1 cellular context compared by ENCODE assay signal in the genomic region with DNA sequence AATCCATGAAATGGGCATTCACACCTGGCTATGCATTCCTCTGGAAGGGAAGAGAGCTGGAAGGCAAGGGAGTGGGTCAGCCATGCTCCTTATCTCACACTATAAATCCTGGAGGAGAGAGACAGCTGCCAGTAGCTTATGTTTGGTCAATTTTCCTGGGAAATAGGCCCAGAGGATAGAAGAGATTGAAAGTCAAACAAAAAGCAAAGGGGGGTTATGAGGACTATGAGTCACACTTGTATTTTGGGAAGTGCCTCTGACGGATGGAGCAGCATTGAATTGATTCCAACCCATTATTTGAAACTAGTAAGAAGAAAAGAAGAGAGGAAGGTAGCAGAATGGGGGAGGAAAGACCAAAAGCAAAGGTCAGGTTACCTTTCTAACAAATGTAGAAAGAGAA.
TF ChIP-seq lines count a peak whose summit lies in the region.

No MANE protein-coding gene starts in this region.

TF ChIP-seq in SK-N-SH, 30 proteins besides CTCF, POLR2A, EP300 and RAD21 (continued from another document):
- no peak for TF ChIP-seq NFIC (IDR thresholded peaks at IDR 0.05; ENCODE audit: borderline replicate concordance)
- no peak for TF ChIP-seq IRF3 (IDR thresholded peaks at IDR 0.05; ENCODE audit: low read depth, low read length)
- no peak for TF ChIP-seq POLR2AphosphoS5 (IDR thresholded peaks at IDR 0.05; ENCODE audit: low read depth, low read length)
- no peak for TF ChIP-seq GATA2 (CRISPR knock-in tag; IDR thresholded peaks at IDR 0.05)
- TF ChIP-seq JUND (IDR thresholded peaks at IDR 0.05), result no peak
- TF ChIP-seq SMC3 (IDR thresholded peaks at IDR 0.05; ENCODE audit: low read depth, low read length), result no peak
- TF ChIP-seq FOXM1 (IDR thresholded peaks at IDR 0.05; ENCODE audit: low read depth), result no peak
- no peak for TF ChIP-seq SIN3A (IDR thresholded peaks at IDR 0.05; ENCODE audit: borderline replicate concordance, low read depth, low read length)
- TF ChIP-seq, protein P1, sequence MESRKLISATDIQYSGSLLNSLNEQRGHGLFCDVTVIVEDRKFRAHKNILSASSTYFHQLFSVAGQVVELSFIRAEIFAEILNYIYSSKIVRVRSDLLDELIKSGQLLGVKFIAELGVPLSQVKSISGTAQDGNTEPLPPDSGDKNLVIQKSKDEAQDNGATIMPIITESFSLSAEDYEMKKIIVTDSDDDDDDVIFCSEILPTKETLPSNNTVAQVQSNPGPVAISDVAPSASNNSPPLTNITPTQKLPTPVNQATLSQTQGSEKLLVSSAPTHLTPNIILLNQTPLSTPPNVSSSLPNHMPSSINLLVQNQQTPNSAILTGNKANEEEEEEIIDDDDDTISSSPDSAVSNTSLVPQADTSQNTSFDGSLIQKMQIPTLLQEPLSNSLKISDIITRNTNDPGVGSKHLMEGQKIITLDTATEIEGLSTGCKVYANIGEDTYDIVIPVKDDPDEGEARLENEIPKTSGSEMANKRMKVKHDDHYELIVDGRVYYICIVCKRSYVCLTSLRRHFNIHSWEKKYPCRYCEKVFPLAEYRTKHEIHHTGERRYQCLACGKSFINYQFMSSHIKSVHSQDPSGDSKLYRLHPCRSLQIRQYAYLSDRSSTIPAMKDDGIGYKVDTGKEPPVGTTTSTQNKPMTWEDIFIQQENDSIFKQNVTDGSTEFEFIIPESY (IDR thresholded peaks at IDR 0.05; ENCODE audit: borderline replicate concordance, low read depth), result no peak
- TF ChIP-seq, protein P2, sequence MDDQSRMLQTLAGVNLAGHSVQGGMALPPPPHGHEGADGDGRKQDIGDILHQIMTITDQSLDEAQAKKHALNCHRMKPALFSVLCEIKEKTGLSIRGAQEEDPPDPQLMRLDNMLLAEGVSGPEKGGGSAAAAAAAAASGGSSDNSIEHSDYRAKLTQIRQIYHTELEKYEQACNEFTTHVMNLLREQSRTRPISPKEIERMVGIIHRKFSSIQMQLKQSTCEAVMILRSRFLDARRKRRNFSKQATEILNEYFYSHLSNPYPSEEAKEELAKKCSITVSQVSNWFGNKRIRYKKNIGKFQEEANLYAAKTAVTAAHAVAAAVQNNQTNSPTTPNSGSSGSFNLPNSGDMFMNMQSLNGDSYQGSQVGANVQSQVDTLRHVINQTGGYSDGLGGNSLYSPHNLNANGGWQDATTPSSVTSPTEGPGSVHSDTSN (IDR thresholded peaks at IDR 0.05), result no peak
- no peak for TF ChIP-seq FOXJ3 (CRISPR knock-in tag; IDR thresholded peaks at IDR 0.05)
